Comparison of ENCODE assay signal across 11 cellular contexts in genomic region chr3:196499061-196499460, GRCh38. TPM values are rescaled to one million over a fixed set of nuclear protein-coding genes. Genes with fewer than 3 reads are reported as not detected.
DNase-seq lines count a peak whose midpoint lies in the region; ATAC-seq, FAIRE-seq and TF ChIP-seq lines count a peak whose summit lies in the region.
"Had no signal": no experiment of that assay in that cellular context is flagged by ENCODE, and none has a peak within 500 bp of the region (broad histone marks: within the 10 kb centered on the region; RNA-seq: fewer than 3 reads in every experiment).

No MANE protein-coding gene starts in this region.

- intact Hi-C loops in transverse colon (cut with DNase I; ENCODE audit: low total_unique reads): no loop called here

- H3K27ac ChIP-seq in A549: peak overlapping the region; percentile 3 to 44; a peak in 1 of 6 replicates
- H3K27ac ChIP-seq in transverse colon: no peak overlapping the region

- TF ChIP-seq EP300 in A549 (IDR thresholded peaks at IDR 0.05) (no peak), transverse colon (IDR thresholded peaks at IDR 0.05; ENCODE audit: low read depth) (no peak)

- H3K4me1 ChIP-seq in A549: peaks cover 16% of the 10 kb centered on the region
- H3K4me1 ChIP-seq in transverse colon: peaks cover 0 to 35% (median 17%) of the 10 kb centered on the region in 4 donors

- no peak for ATAC-seq in A549
- ATAC-seq in activated T-helper 17 cell treated with anti-CD3 and anti-CD28 coated beads, Interleukin-2, amount 50 U/mL, for 72 hours (replicated peaks): no peak

- WGBS in A549 (ENCODE audit: missing lambda C conversion rate): 42% methylated on average over 5 of the region's 5 CpGs
- WGBS in transverse colon (ENCODE audit: low coverage in 1 of 2), 2 donors: 76 to 78% methylated on average over 2 to 5 of the region's 5 CpGs

- FAIRE-seq in A549 (lab: Jason Lieb, UNC): no peak

- no peak for TF ChIP-seq POLR2A in A549 (IDR thresholded peaks at IDR 0.05; ENCODE audit: low read length)
- TF ChIP-seq POLR2A in transverse colon (IDR thresholded peaks at IDR 0.05): no peak

- peak overlapping the region; percentile 98 for H3K4me3 Mint-ChIP-seq in activated T-helper 17 cell treated with anti-CD3 and anti-CD28 coated beads, Interleukin-2, amount 50 U/mL, for 72 hours
- peak overlapping the region; percentile 96 for H3K4me3 Mint-ChIP-seq in glutamatergic neuron (ENCODE audit: unreplicated experiment)

- no peaks in the 10 kb centered on the region for H3K9me3 ChIP-seq in A549
- no peaks in the 10 kb centered on the region for H3K9me3 ChIP-seq in transverse colon

- H3K4me1 Mint-ChIP-seq in activated T-helper 17 cell treated with anti-CD3 and anti-CD28 coated beads, Interleukin-2, amount 50 U/mL, for 72 hours: peaks cover 24% of the 10 kb centered on the region
- H3K4me1 Mint-ChIP-seq in glutamatergic neuron (ENCODE audit: low read depth, unreplicated experiment): peaks cover 6% of the 10 kb centered on the region

- DNase-seq in A549 (ENCODE audit: low read depth in 1 of 2, low spot score in 1 of 2): no peak
- peak; percentile 41 for DNase-seq in EH (ENCODE audit: low read depth)
- DNase-seq in glutamatergic neuron: no peak
- no peak for DNase-seq in transverse colon
- DNase-seq in central memory CD4-positive, alpha-beta T cell: no peak
- DNase-seq in hypothalamus (lab: John Stamatoyannopoulos, UW): no peak
- no peak for DNase-seq in cortex of kidney (lab: John Stamatoyannopoulos, UW)
- DNase-seq: NCI-H1092 treated with DMSO at 0.1 percent for 48 hours, SHP77 treated with DMSO at 0.1 percent for 48 hours had no signal

- TF ChIP-seq CTCF in A549 (IDR thresholded peaks at IDR 0.05): no peak
- TF ChIP-seq CTCF in glutamatergic neuron (IDR thresholded peaks at IDR 0.05; ENCODE audit: partially characterized antibody, unreplicated experiment): no peak
- TF ChIP-seq CTCF in transverse colon (IDR thresholded peaks at IDR 0.05): no peak

- TF ChIP-seq RAD21 in A549 (conservative IDR thresholded peaks at IDR 0.05 in 1 of 2, IDR thresholded peaks at IDR 0.05 in 1 of 2): no peak

- H3K36me3 ChIP-seq in transverse colon: no peaks in the 10 kb centered on the region

- POLR2A ChIA-PET in A549 (lab: Yijun Ruan, JAX): no interaction called here

- in situ Hi-C loops in transverse colon (cut with MboI; ENCODE audit: low pct_ligation_motif_present in 1 of 4, low pct_unique_long_range_greater_than_20kb in 1 of 4, low sequenced_read_pairs in 3 of 4): no loop called here

- H3K4me2 ChIP-seq in A549: peak overlapping the region; percentile 89

- no peak overlapping the region for H3K4me3 ChIP-seq in A549
- H3K4me3 ChIP-seq in transverse colon: no peak overlapping the region

- CTCF ChIA-PET in A549 (lab: Yijun Ruan, JAX): interaction anchor here (1.1 kb wide), 1 partner anchor 29 kb away, joined by 4 read pairs; no protein-coding TSS in a partner anchor

- H3K27ac Mint-ChIP-seq in activated T-helper 17 cell treated with anti-CD3 and anti-CD28 coated beads, Interleukin-2, amount 50 U/mL, for 72 hours: peak overlapping the region; percentile 96
- H3K27ac Mint-ChIP-seq in glutamatergic neuron (ENCODE audit: unreplicated experiment): no peak overlapping the region

- H3K9me3 Mint-ChIP-seq in activated T-helper 17 cell treated with anti-CD3 and anti-CD28 coated beads, Interleukin-2, amount 50 U/mL, for 72 hours: no peaks in the 10 kb centered on the region
- H3K9me3 Mint-ChIP-seq in glutamatergic neuron (ENCODE audit: unreplicated experiment): peaks cover 10% of the 10 kb centered on the region

- H3K36me3 Mint-ChIP-seq in activated T-helper 17 cell treated with anti-CD3 and anti-CD28 coated beads, Interleukin-2, amount 50 U/mL, for 72 hours (ENCODE audit: low read depth): peaks cover 72% of the 10 kb centered on the region
- no peaks in the 10 kb centered on the region for H3K36me3 Mint-ChIP-seq in glutamatergic neuron (ENCODE audit: unreplicated experiment)

- no peaks in the 10 kb centered on the region for H3K27me3 ChIP-seq in transverse colon

- no peaks in the 10 kb centered on the region for H3K27me3 Mint-ChIP-seq in activated T-helper 17 cell treated with anti-CD3 and anti-CD28 coated beads, Interleukin-2, amount 50 U/mL, for 72 hours
- H3K27me3 Mint-ChIP-seq in glutamatergic neuron (ENCODE audit: unreplicated experiment): peaks cover 4% of the 10 kb centered on the region

TF ChIP-seq in A549, 52 proteins besides CTCF, POLR2A, EP300 and RAD21:
- TF ChIP-seq, protein P1, sequence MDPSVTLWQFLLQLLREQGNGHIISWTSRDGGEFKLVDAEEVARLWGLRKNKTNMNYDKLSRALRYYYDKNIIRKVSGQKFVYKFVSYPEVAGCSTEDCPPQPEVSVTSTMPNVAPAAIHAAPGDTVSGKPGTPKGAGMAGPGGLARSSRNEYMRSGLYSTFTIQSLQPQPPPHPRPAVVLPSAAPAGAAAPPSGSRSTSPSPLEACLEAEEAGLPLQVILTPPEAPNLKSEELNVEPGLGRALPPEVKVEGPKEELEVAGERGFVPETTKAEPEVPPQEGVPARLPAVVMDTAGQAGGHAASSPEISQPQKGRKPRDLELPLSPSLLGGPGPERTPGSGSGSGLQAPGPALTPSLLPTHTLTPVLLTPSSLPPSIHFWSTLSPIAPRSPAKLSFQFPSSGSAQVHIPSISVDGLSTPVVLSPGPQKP (IDR thresholded peaks at IDR 0.05; ENCODE audit: low read depth, low read length): no peak
- TF ChIP-seq HEYL (CRISPR knock-in tag; IDR thresholded peaks at IDR 0.05): no peak
- TF ChIP-seq HOXB5 (CRISPR knock-in tag; IDR thresholded peaks at IDR 0.05): no peak
- TF ChIP-seq JUNB (IDR thresholded peaks at IDR 0.05): no peak
- no peak for TF ChIP-seq E2F6 (IDR thresholded peaks at IDR 0.05; ENCODE audit: borderline replicate concordance, low read depth)
- no peak for TF ChIP-seq FOSL2 (IDR thresholded peaks at IDR 0.05)
- TF ChIP-seq FOSL2 (CRISPR knock-in tag; IDR thresholded peaks at IDR 0.05): no peak
- no peak for TF ChIP-seq MYC (IDR thresholded peaks at IDR 0.05; ENCODE audit: borderline replicate concordance, low read length)
- no peak for TF ChIP-seq KDM5A (IDR thresholded peaks at IDR 0.05)
- TF ChIP-seq HOXB13 (CRISPR knock-in tag; IDR thresholded peaks at IDR 0.05; ENCODE audit: low read depth): no peak
- no peak for TF ChIP-seq RARB (CRISPR knock-in tag; IDR thresholded peaks at IDR 0.05)
- no peak for TF ChIP-seq HMGXB4 (CRISPR knock-in tag; IDR thresholded peaks at IDR 0.05; ENCODE audit: borderline replicate concordance)
- TF ChIP-seq RFX5 (IDR thresholded peaks at IDR 0.05): no peak
- TF ChIP-seq CEBPB (IDR thresholded peaks at IDR 0.05): no peak

RNA-seq across cellular contexts. Expression of gene RNF168, which starts 4.5 kb away (rescaled TPM):
- polyA plus RNA-seq in A549 (2011; rRNA removed) (3.8 and 5.7 TPM in 2 replicates), A549 (2017; fragmentation: RNase III; extraction: RNeasy Plus Mini Kit Qiagen cat#74134 plus additional on column Dnase treatment) (5.1 to 6.0 TPM (median 5.9 TPM) in 3 replicates)
- polyA plus RNA-seq in A549 (2012; cell fraction: cytosol; rRNA removed): 1.6 and 1.7 TPM in 2 replicates
- 1.5 and 1.9 TPM in 2 replicates for polyA plus RNA-seq in A549 (2012; cell fraction: nucleus; rRNA removed)
- polyA minus RNA-seq in A549 (2011; rRNA and poly(A)+ RNA removed): 18.1 and 19.1 TPM in 2 replicates
- total RNA-seq in activated T-helper 17 cell treated with anti-CD3 and anti-CD28 coated beads, Interleukin-2, amount 50 U/mL, for 72 hours: 10 to 100 TPM; 16.6 to 24.7 TPM
- total RNA-seq in glutamatergic neuron (ENCODE audit: unreplicated experiment) (24.4 TPM), transverse colon (100 to 1,000 TPM in 1 of 4 donors, 10 to 100 TPM in 3; 17.3 to 221 (median 19.5) TPM)

RNA-seq across cellular contexts. Expression of gene SMCO1, which starts 16.1 kb away (rescaled TPM):
- polyA plus RNA-seq in A549 (2011; rRNA removed): not detected in 2 replicates
- polyA plus RNA-seq in A549 (2012; cell fraction: cytosol; rRNA removed): not detected in 2 replicates
- polyA plus RNA-seq in A549 (2012; cell fraction: nucleus; rRNA removed): not detected in 2 replicates
- polyA plus RNA-seq in A549 (2017; fragmentation: RNase III; extraction: RNeasy Plus Mini Kit Qiagen cat#74134 plus additional on column Dnase treatment): not detected in 3 replicates
- polyA minus RNA-seq in A549 (2011; rRNA and poly(A)+ RNA removed): not detected in 2 replicates
- total RNA-seq in activated T-helper 17 cell treated with anti-CD3 and anti-CD28 coated beads, Interleukin-2, amount 50 U/mL, for 72 hours: not detected
- total RNA-seq in glutamatergic neuron (ENCODE audit: unreplicated experiment): not detected
- total RNA-seq in transverse colon: not detected
- total RNA-seq: pulmonary artery endothelial cell had no signal

Comparison
In these comparisons a context has a peak if more than half of its experiments do, and no peak if none do; other contexts are left out.
1. H3K27ac ChIP-seq: peak in A549 (2 of 2); none in transverse colon (0 of 4).